In the genomic region with DNA sequence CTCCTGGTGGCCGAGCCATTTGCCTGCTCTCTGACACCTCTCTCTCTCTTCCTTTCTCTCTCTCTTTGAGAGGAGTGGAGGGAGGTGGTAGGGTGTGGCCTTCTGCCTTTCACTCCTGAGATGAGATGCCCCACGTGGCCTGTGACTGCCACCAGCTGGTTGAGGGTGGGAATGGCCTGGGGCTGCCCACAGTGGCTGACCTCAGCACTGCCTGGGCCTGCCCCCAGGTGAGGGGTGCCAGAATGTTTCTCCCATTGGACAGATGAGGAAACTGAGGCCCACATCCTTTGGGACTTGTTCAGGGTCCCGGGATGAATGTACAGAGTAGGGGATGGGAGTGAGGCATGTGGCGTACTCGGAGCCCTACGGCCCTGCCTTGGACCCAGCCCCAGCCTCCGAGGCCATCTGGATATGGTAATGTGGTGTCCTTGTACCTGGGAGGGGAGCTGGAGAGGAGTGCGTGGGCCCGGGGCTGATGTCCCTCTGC, we compare ENCODE assay signal across 6 cellular contexts. TPM values are rescaled to one million over a fixed set of nuclear protein-coding genes. Genes with fewer than 3 reads are reported as not detected.
DNase-seq lines count a peak whose midpoint lies in the region; ATAC-seq and TF ChIP-seq lines count a peak whose summit lies in the region.

No MANE protein-coding gene starts in this region.

- peak overlapping the region in 2 of 7 donors; percentile 41 to 54 for H3K4me3 Mint-ChIP-seq in CD8-positive, alpha-beta memory T cell

- no peak overlapping the region for H3K27ac ChIP-seq in CD8-positive, alpha-beta memory T cell (ENCODE audit: low read depth, low read length)
- H3K27ac ChIP-seq in hepatocyte (no peak overlapping the region), aorta (ENCODE audit: low read depth in 1 of 2, low read length in 2 of 2) (no peak overlapping the region)

- no peaks in the 10 kb centered on the region for H3K9me3 Mint-ChIP-seq in CD8-positive, alpha-beta memory T cell

- peak; percentile 31 for TF ChIP-seq CTCF in hepatocyte (IDR thresholded peaks at IDR 0.05; ENCODE audit: poor library complexity)

- ATAC-seq in aorta (ENCODE audit: low FRiP score), result peak; percentile 51

- H3K4me1 Mint-ChIP-seq in CD8-positive, alpha-beta memory T cell, result peaks cover 15 to 25% (median 15%) of the 10 kb centered on the region in 3 donors

- H3K9me3 ChIP-seq in CD8-positive, alpha-beta memory T cell (ENCODE audit: low read length), result no peaks in the 10 kb centered on the region
- H3K9me3 ChIP-seq in hepatocyte (ENCODE audit: low read depth), result no peaks in the 10 kb centered on the region
- no peaks in the 10 kb centered on the region for H3K9me3 ChIP-seq in aorta (ENCODE audit: control insufficient read depth, low read length)

- no peak overlapping the region for H2AFZ ChIP-seq in hepatocyte

- H3K27ac Mint-ChIP-seq in CD8-positive, alpha-beta memory T cell, result peak overlapping the region in 5 of 8 donors; percentile 54 to 89 (median 70)

- no peaks in the 10 kb centered on the region for H3K27me3 ChIP-seq in CD8-positive, alpha-beta memory T cell (ENCODE audit: insufficient read depth, low read length, poor library complexity, severe bottlenecking)
- H3K27me3 ChIP-seq in hepatocyte (no peaks in the 10 kb centered on the region), aorta (ENCODE audit: control insufficient read depth in 1 of 2, insufficient read depth in 2 of 2, low read length in 1 of 2) (no peaks in the 10 kb centered on the region)

- POLR2A ChIA-PET in CD8-positive, alpha-beta memory T cell (lab: Charles Lee), result no interaction called here

- peaks cover 8% of the 10 kb centered on the region for H3K4me1 ChIP-seq in CD8-positive, alpha-beta memory T cell (ENCODE audit: insufficient read depth, low read length)
- no peaks in the 10 kb centered on the region for H3K4me1 ChIP-seq in hepatocyte (ENCODE audit: insufficient read depth)
- no peaks in the 10 kb centered on the region for H3K4me1 ChIP-seq in aorta (ENCODE audit: control insufficient read depth in 1 of 2, insufficient read depth in 2 of 2, low read length in 2 of 2)

- H3K4me3 ChIP-seq in CD8-positive, alpha-beta memory T cell (ENCODE audit: low read length), result no peak overlapping the region
- H3K4me3 ChIP-seq in hepatocyte (no peak overlapping the region), aorta (ENCODE audit: low read length in 2 of 2) (no peak overlapping the region)

- H3K9me2 ChIP-seq in hepatocyte (replicated peaks; ENCODE audit: insufficient read depth), result no peaks in the 10 kb centered on the region

- peaks cover 8 to 56% (median 8%) of the 10 kb centered on the region in 3 donors for H3K36me3 Mint-ChIP-seq in CD8-positive, alpha-beta memory T cell

- no peaks in the 10 kb centered on the region for H4K20me1 ChIP-seq in hepatocyte (ENCODE audit: insufficient read depth, poor library complexity, severe bottlenecking)

- H3K79me2 ChIP-seq in hepatocyte, result no peaks in the 10 kb centered on the region

- intact Hi-C loops in aorta (cut with DNase I), result no loop called here

- DNase-seq in CD8-positive, alpha-beta memory T cell, result peak in 3 of 5 donors; percentile 31 to 57 (median 52)
- DNase-seq in HPDE6-E6E7 (ENCODE audit: extremely low spot score) (peak; percentile 82), hepatocyte (ENCODE audit: low spot score) (peak; percentile 43), aorta (no peak), NCI-H1092 treated with DMSO at 0.1 percent for 48 hours (lab: John Stamatoyannopoulos, UW) (no peak)
- peak; percentile 46 for DNase-seq in activated CD4-positive, alpha-beta T cell treated with anti-CD3 and anti-CD28 coated beads, Interleukin-2, amount 50 U/mL, for 1 hour

- no peak overlapping the region for H3K4me2 ChIP-seq in hepatocyte

- peaks cover 6% of the 10 kb centered on the region for H3K36me3 ChIP-seq in CD8-positive, alpha-beta memory T cell (ENCODE audit: insufficient read depth, low read length)
- H3K36me3 ChIP-seq in hepatocyte (replicated peaks; ENCODE audit: insufficient read depth, low read depth) (no peaks in the 10 kb centered on the region), aorta (ENCODE audit: control insufficient read depth in 1 of 2, insufficient read depth in 2 of 2, low read length in 1 of 2) (peaks cover 0 to 2% of the 10 kb centered on the region in 2 donors)

- H3K27me3 Mint-ChIP-seq in CD8-positive, alpha-beta memory T cell, result no peaks in the 10 kb centered on the region

- CTCF ChIA-PET in CD8-positive, alpha-beta memory T cell (lab: Charles Lee), result interaction anchor here (1.8 kb wide), 1 partner anchor 30 kb away, joined by 5 read pairs; no protein-coding TSS in a partner anchor

- WGBS in hepatocyte (ENCODE audit: low lambda C conversion rate, missing lambda C conversion rate), result 85% methylated on average over 9 of the region's 9 CpGs
- 83 to 86% methylated on average over 9 of the region's 9 CpGs for WGBS in aorta, 2 donors

RNA-seq across cellular contexts. Expression of gene C1orf167, which starts 12.7 kb away (rescaled TPM):
- not detected for total RNA-seq in CD8-positive, alpha-beta memory T cell
- 0.81 TPM for polyA plus RNA-seq in CD8-positive, alpha-beta memory T cell
- total RNA-seq in hepatocyte, result not detected in 2 replicates
- 0.37 TPM in 1 of 2 replicates, not detected in the other for polyA plus RNA-seq in hepatocyte
- total RNA-seq in aorta, result 1 to 10 TPM; 1.3 to 3.6 TPM
- polyA plus RNA-seq in aorta, result 1 to 10 TPM in 1 of 2 donors, under 1 TPM in 1; 0.75 to 2.3 TPM

RNA-seq across cellular contexts. Expression of gene AGTRAP, which starts 13.3 kb away (rescaled TPM):
- 10 to 100 TPM in 1 of 2 experiments, 1 to 10 TPM in 1; 9.7 to 10.6 TPM for total RNA-seq in CD8-positive, alpha-beta memory T cell
- 103 TPM for polyA plus RNA-seq in CD8-positive, alpha-beta memory T cell
- total RNA-seq in hepatocyte, result 30.5 and 34.2 TPM in 2 replicates
- 71.9 and 77.5 TPM in 2 replicates for polyA plus RNA-seq in hepatocyte
- 10 to 100 TPM; 33.4 to 40.3 TPM for total RNA-seq in aorta
- 10 to 100 TPM; 22.2 to 61.2 TPM for polyA plus RNA-seq in aorta

RNA-seq across cellular contexts. Expression of gene MTHFR, which starts 56.5 kb away (rescaled TPM):
- total RNA-seq in CD8-positive, alpha-beta memory T cell, result 10 to 100 TPM; 13.5 to 16.3 TPM
- 10.0 TPM for polyA plus RNA-seq in CD8-positive, alpha-beta memory T cell
- total RNA-seq in hepatocyte (29.3 and 31.0 TPM in 2 replicates), aorta (10 to 100 TPM; 32.1 to 53.0 TPM)
- polyA plus RNA-seq in hepatocyte (17.6 and 25.7 TPM in 2 replicates), aorta (10 to 100 TPM in 1 of 2 donors, 1 to 10 TPM in 1; 4.6 to 22.0 TPM)

RNA-seq across cellular contexts. Expression of gene CLCN6, which starts 56.7 kb away (rescaled TPM):
- total RNA-seq in CD8-positive, alpha-beta memory T cell, result 1 to 10 TPM; 8.9 to 9.3 TPM
- polyA plus RNA-seq in CD8-positive, alpha-beta memory T cell, result 1.7 TPM
- total RNA-seq in hepatocyte (14.1 and 15.3 TPM in 2 replicates), aorta (10 to 100 TPM; 25.8 to 37.5 TPM)
- polyA plus RNA-seq in hepatocyte (23.6 and 34.2 TPM in 2 replicates), aorta (10 to 100 TPM in 1 of 2 donors, 1 to 10 TPM in 1; 3.9 to 15.5 TPM)

RNA-seq across cellular contexts. Expression of gene DRAXIN, which starts 57.7 kb away (rescaled TPM):
- under 1 TPM; 0.09 to 0.11 TPM for total RNA-seq in CD8-positive, alpha-beta memory T cell
- 0.12 TPM for polyA plus RNA-seq in CD8-positive, alpha-beta memory T cell
- total RNA-seq in hepatocyte, result 0.16 and 0.60 TPM in 2 replicates
- 0.28 TPM in 1 of 2 replicates, not detected in the other for polyA plus RNA-seq in hepatocyte
- total RNA-seq in aorta, result under 1 TPM in 1 of 2 donors, not detected in 1; 0.21 TPM
- under 1 TPM in 1 of 2 donors, not detected in 1; 0.03 TPM for polyA plus RNA-seq in aorta

Comparison
In these comparisons a context has a peak if more than half of its experiments do, and no peak if none do; other contexts are left out.
1. DNase-seq: peak in CD8-positive, alpha-beta memory T cell (3 of 5), HPDE6-E6E7 (single experiment), activated CD4-positive, alpha-beta T cell treated with anti-CD3 and anti-CD28 coated beads, Interleukin-2, amount 50 U/mL, for 1 hour (single experiment) and hepatocyte (single experiment); none in aorta (0 of 2) and NCI-H1092 treated with DMSO at 0.1 percent for 48 hours (single experiment).